Comparison of ENCODE assay signal across 8 cellular contexts in genomic region chr18:34977787-34978532, GRCh38.
DNase-seq lines count a peak whose midpoint lies in the region; ATAC-seq and TF ChIP-seq lines count a peak whose summit lies in the region.

No MANE protein-coding gene starts in this region.

- peak overlapping the region; percentile 64 for H3K9ac ChIP-seq in Loucy (ENCODE audit: low read depth, low read length, poor library complexity, severe bottlenecking)

- H3K27ac ChIP-seq in CD4-positive, CD25-positive, alpha-beta regulatory T cell (ENCODE audit: insufficient read depth, low read length, poor library complexity, severe bottlenecking) = no peak overlapping the region

- no peaks in the 10 kb centered on the region for H3K36me3 ChIP-seq in CD4-positive, CD25-positive, alpha-beta regulatory T cell (ENCODE audit: control insufficient read depth, insufficient read depth, low read length)
- no peaks in the 10 kb centered on the region for H3K36me3 ChIP-seq in Loucy (ENCODE audit: insufficient read depth, low read length)

- peak overlapping the region; percentile 80 for H3K4me3 ChIP-seq in CD4-positive, CD25-positive, alpha-beta regulatory T cell (ENCODE audit: low read depth, low read length)
- peak overlapping the region; percentile 72 for H3K4me3 ChIP-seq in Loucy (ENCODE audit: low read length, poor library complexity, severe bottlenecking)

- no peaks in the 10 kb centered on the region for H3K9me3 ChIP-seq in CD4-positive, CD25-positive, alpha-beta regulatory T cell (ENCODE audit: control insufficient read depth in 2 of 2, low read length in 2 of 2)
- no peaks in the 10 kb centered on the region for H3K9me3 ChIP-seq in Loucy (ENCODE audit: insufficient read depth, low read depth, low read length)

- no peak for TF ChIP-seq CTCF in Loucy (conservative IDR thresholded peaks at IDR 0.05; ENCODE audit: low read length)

- intact Hi-C loops in left colon (cut with DNase I, micrococcal nuclease) = no loop called here

- H3F3A ChIP-seq in Loucy (ENCODE audit: low read depth) = 0 out of 2 replicates have a peak, but pooled peaks cover 2% of the 10 kb centered on the region

- peak overlapping the region; percentile 72 to 92 (median 90) for H3K4me3 Mint-ChIP-seq in CD4-positive, CD25-positive, alpha-beta regulatory T cell

- DNase-seq in CD4-positive, CD25-positive, alpha-beta regulatory T cell = peak in 2 of 3 donors; percentile 27 to 67
- DNase-seq in activated CD4-positive, CD25-positive, alpha-beta regulatory T cell treated with anti-CD3 and anti-CD28 coated beads, Interleukin-2, amount 50 U/mL, for 16 hours (ENCODE audit: low read depth, low spot score) = peak; percentile 4
- peak; percentile 17 for DNase-seq in cerebellar cortex (ENCODE audit: low spot score)
- peak; percentile 73 to 87 for DNase-seq in left colon
- DNase-seq in stimulated activated CD4-positive, alpha-beta T cell treated with anti-CD3 and anti-CD28 coated beads, Interleukin-2, amount 100 ng/mL, for 24 hours = peak; percentile 64 to 75
- DNase-seq in COLO829 (ENCODE audit: low spot score) = no peak

- no peaks in the 10 kb centered on the region for H3K36me3 Mint-ChIP-seq in CD4-positive, CD25-positive, alpha-beta regulatory T cell

- peak overlapping the region; percentile 96 for H3K4me2 ChIP-seq in Loucy (ENCODE audit: low read depth, low read length, poor library complexity, severe bottlenecking)

- H3K4me1 Mint-ChIP-seq in CD4-positive, CD25-positive, alpha-beta regulatory T cell = peaks cover 5 to 29% (median 17%) of the 10 kb centered on the region in 4 donors

- H3K27me3 Mint-ChIP-seq in CD4-positive, CD25-positive, alpha-beta regulatory T cell = peaks cover 74% of the 10 kb centered on the region

- peaks cover 27% of the 10 kb centered on the region for H3K4me1 ChIP-seq in CD4-positive, CD25-positive, alpha-beta regulatory T cell (ENCODE audit: control insufficient read depth, insufficient read depth, low read length, poor library complexity, severe bottlenecking)
- peaks cover 21% of the 10 kb centered on the region for H3K4me1 ChIP-seq in Loucy (ENCODE audit: insufficient read depth, low read length, poor library complexity, severe bottlenecking)

- no peaks in the 10 kb centered on the region for H3K79me2 ChIP-seq in Loucy (ENCODE audit: insufficient read depth, low read length)

- peak overlapping the region in 1 of 3 donors; percentile 32 for H3K27ac Mint-ChIP-seq in CD4-positive, CD25-positive, alpha-beta regulatory T cell

- peak overlapping the region; percentile 97 for H2AFZ ChIP-seq in Loucy (ENCODE audit: low read length)

- peak in 1 of 2 donors; percentile 33 for ATAC-seq in CD4-positive, CD25-positive, alpha-beta regulatory T cell (ENCODE audit: low read depth in 2 of 2)
- ATAC-seq in GM21381 (IDR thresholded peaks at IDR 0.05; ENCODE audit: unreplicated experiment) (peak; percentile 33), left colon (peak; percentile 59)

- H3K27me3 ChIP-seq in CD4-positive, CD25-positive, alpha-beta regulatory T cell (ENCODE audit: control insufficient read depth, insufficient read depth, low read length) = peaks cover 30% of the 10 kb centered on the region
- no peaks in the 10 kb centered on the region for H3K27me3 ChIP-seq in Loucy (ENCODE audit: insufficient read depth, low read length, poor library complexity, severe bottlenecking)

- H3K9me2 ChIP-seq in Loucy (replicated peaks; ENCODE audit: low read depth, low read length) = no peaks in the 10 kb centered on the region

- H3K9me3 Mint-ChIP-seq in CD4-positive, CD25-positive, alpha-beta regulatory T cell = peaks cover 0 to 6% (median 0%) of the 10 kb centered on the region in 7 donors

- H4K20me1 ChIP-seq in Loucy (ENCODE audit: insufficient read depth, low read length, poor library complexity, severe bottlenecking) = no peaks in the 10 kb centered on the region
